Comparison of ENCODE assay signal across 30 cellular contexts in the genomic region with DNA sequence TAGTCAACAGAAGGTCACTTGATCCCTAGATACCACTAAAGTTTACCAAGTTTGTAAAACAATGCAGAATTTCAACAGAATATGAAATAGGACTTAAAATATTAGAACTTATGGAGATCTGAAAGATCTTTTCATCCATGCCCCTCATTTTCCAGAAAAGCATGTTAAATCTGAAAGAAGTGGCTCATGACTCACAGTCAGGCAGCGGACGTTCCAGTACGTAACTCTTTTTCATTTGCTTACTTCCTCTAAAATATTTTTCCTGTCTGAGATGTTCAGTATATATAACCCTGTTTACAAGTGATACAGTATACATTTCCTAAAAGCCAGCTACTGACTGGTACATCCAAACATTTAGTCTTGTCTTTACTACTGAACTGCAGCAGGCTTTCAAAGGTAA.
"Had no signal": no experiment of that assay in that cellular context is flagged by ENCODE, and none has a peak within 500 bp of the region (broad histone marks: within the 10 kb centered on the region; RNA-seq: fewer than 3 reads in every experiment).

No MANE protein-coding gene starts in this region.

- H3K27me3 ChIP-seq: esophagus squamous epithelium, gastrocnemius medialis, hepatocyte, right lobe of liver, vagina had no signal

- H3K27ac Mint-ChIP-seq: activated B cell treated with CpG ODN at 0.5 μM for 24 hours; activated naive CD4-positive, alpha-beta T cell treated with anti-CD3 and anti-CD28 coated beads, Interleukin-2, amount 50 U/mL, for 24 hours; dendritic cell treated with granulocyte-macrophage colony-stimulating factor and Interleukin-4, amounts not matched to agents 40 ng/mL and 50 ng/mL, for 4 days; nephron; progenitor cell of endocrine pancreas; stimulated activated memory B cell treated with anti-CD40 and anti-IgM and Interleukin-4, amounts not matched to agents 10 μg/mL and 1 μg/mL and 100 μg/mL, for 72 hours; stimulated activated naive CD8-positive, alpha-beta T cell treated with anti-CD3 and anti-CD28 coated beads, Interleukin-15, amount 100 ng/mL, for 72 hours; T-cell; type B pancreatic cell had no signal

- H3K27me3 Mint-ChIP-seq: activated B cell treated with CpG ODN at 0.5 μM for 24 hours; activated naive CD4-positive, alpha-beta T cell treated with anti-CD3 and anti-CD28 coated beads, Interleukin-2, amount 50 U/mL, for 24 hours; central memory CD8-positive, alpha-beta T cell; dendritic cell treated with granulocyte-macrophage colony-stimulating factor and Interleukin-4, amounts not matched to agents 40 ng/mL and 50 ng/mL, for 4 days; progenitor cell of endocrine pancreas; stimulated activated memory B cell treated with anti-CD40 and anti-IgM and Interleukin-4, amounts not matched to agents 10 μg/mL and 1 μg/mL and 100 μg/mL, for 72 hours; stimulated activated naive CD8-positive, alpha-beta T cell treated with anti-CD3 and anti-CD28 coated beads, Interleukin-15, amount 100 ng/mL, for 72 hours; T-cell; type B pancreatic cell had no signal

- H3K4me3 Mint-ChIP-seq: activated B cell treated with CpG ODN at 0.5 μM for 24 hours; activated naive CD4-positive, alpha-beta T cell treated with anti-CD3 and anti-CD28 coated beads, Interleukin-2, amount 50 U/mL, for 24 hours; central memory CD8-positive, alpha-beta T cell; dendritic cell treated with granulocyte-macrophage colony-stimulating factor and Interleukin-4, amounts not matched to agents 40 ng/mL and 50 ng/mL, for 4 days; nephron; stimulated activated memory B cell treated with anti-CD40 and anti-IgM and Interleukin-4, amounts not matched to agents 10 μg/mL and 1 μg/mL and 100 μg/mL, for 72 hours; stimulated activated naive CD8-positive, alpha-beta T cell treated with anti-CD3 and anti-CD28 coated beads, Interleukin-15, amount 100 ng/mL, for 72 hours; T-cell; type B pancreatic cell had no signal

- ATAC-seq: gastrocnemius medialis; right lobe of liver; stimulated activated memory B cell treated with anti-CD40 and anti-IgM and Interleukin-4, amounts not matched to agents 10 μg/mL and 1 μg/mL and 100 μg/mL, for 72 hours; stimulated activated naive CD8-positive, alpha-beta T cell treated with anti-CD3 and anti-CD28 coated beads, Interleukin-15, amount 100 ng/mL, for 72 hours; T-cell had no signal

- H3K4me1 ChIP-seq: gastrocnemius medialis, right lobe of liver, vagina had no signal

- DNase-seq: activated B cell treated with CpG ODN at 0.5 μM for 24 hours; activated CD4-positive, alpha-beta T cell treated with anti-CD3 and anti-CD28 coated beads, Interleukin-2, amount 50 U/mL, for 4 hours; activated T-cell treated with anti-CD3 and anti-CD28 coated beads for 4 hours; anterior cingulate cortex; effector CD4-positive, alpha-beta T cell; esophagus squamous epithelium; gastrocnemius medialis; islet precursor cell; left ventricle myocardium inferior; mesendoderm; right lobe of liver; stimulated activated CD4-positive, alpha-beta T cell treated with anti-CD3 and anti-CD28 coated beads, Interleukin-12 subunit alpha, Interleukin-12 subunit beta, amount 100 ng/mL, for 4 hours; stimulated activated CD4-positive, alpha-beta T cell treated with anti-CD3 and anti-CD28 coated beads, Interleukin-4, amount 100 ng/mL, for 24 hours; stimulated activated naive CD8-positive, alpha-beta T cell treated with anti-CD3 and anti-CD28 coated beads, Interleukin-15, amount 100 ng/mL, for 72 hours; substantia nigra; T-cell had no signal

- FAIRE-seq: bronchial epithelial cell, endometrium had no signal

- H3K27ac ChIP-seq: epithelial cell of prostate, esophagus squamous epithelium, gastrocnemius medialis, hepatocyte, left ventricle myocardium inferior, right lobe of liver, vagina had no signal

- H3K4me1 Mint-ChIP-seq: activated B cell treated with CpG ODN at 0.5 μM for 24 hours; stimulated activated memory B cell treated with anti-CD40 and anti-IgM and Interleukin-4, amounts not matched to agents 10 μg/mL and 1 μg/mL and 100 μg/mL, for 72 hours had no signal

- H3K9me3 Mint-ChIP-seq: activated B cell treated with CpG ODN at 0.5 μM for 24 hours; activated naive CD4-positive, alpha-beta T cell treated with anti-CD3 and anti-CD28 coated beads, Interleukin-2, amount 50 U/mL, for 24 hours; central memory CD8-positive, alpha-beta T cell; dendritic cell treated with granulocyte-macrophage colony-stimulating factor and Interleukin-4, amounts not matched to agents 40 ng/mL and 50 ng/mL, for 4 days; nephron; stimulated activated memory B cell treated with anti-CD40 and anti-IgM and Interleukin-4, amounts not matched to agents 10 μg/mL and 1 μg/mL and 100 μg/mL, for 72 hours; stimulated activated naive CD8-positive, alpha-beta T cell treated with anti-CD3 and anti-CD28 coated beads, Interleukin-15, amount 100 ng/mL, for 72 hours; T-cell; T-helper 2 cell treated with Interferon-gamma antibody and Interleukin-4, amounts not matched to agents 5 μg/mL and 100 μg/mL, for 36 hours; type B pancreatic cell had no signal

- H3K4me3 ChIP-seq: esophagus squamous epithelium, gastrocnemius medialis, hepatocyte, left ventricle myocardium inferior, lung, right lobe of liver, vagina had no signal

- H3K9me3 ChIP-seq: esophagus squamous epithelium, gastrocnemius medialis, left ventricle myocardium inferior, right lobe of liver, vagina had no signal
